ENCODE assay signal across 9 cellular contexts in genomic region chr1:108692724-108693655, GRCh38. TPM values are rescaled to one million over a fixed set of nuclear protein-coding genes. Genes with fewer than 3 reads are reported as not detected.
A peak's percentile ranks its signal among the peaks of the same experiment; 100 is the strongest.
DNase-seq lines count a peak whose midpoint lies in the region; ATAC-seq, FAIRE-seq and TF ChIP-seq lines count a peak whose summit lies in the region.
"Had no signal": no experiment of that assay in that cellular context is flagged by ENCODE, and none has a peak within 500 bp of the region (broad histone marks: within the 10 kb centered on the region; RNA-seq: fewer than 3 reads in every experiment).

No MANE protein-coding gene starts in this region.

- H3K9me2 ChIP-seq in PC-3 (replicated peaks; ENCODE audit: low read length) = no peaks in the 10 kb centered on the region

- H3F3A ChIP-seq in PC-3 (ENCODE audit: low read length, unreplicated experiment) = no peaks in the 10 kb centered on the region

- CTCF ChIA-PET in PC-3 (lab: Charles Lee) = interaction anchor here (0.7 to 1.0 kb wide), 2 partner anchors 133 to 136 kb away, joined by 3 read pairs; partner anchors contain the start of gene EEIG2

- H3K79me2 ChIP-seq in PC-3 (ENCODE audit: low read length) = peaks cover 65% of the 10 kb centered on the region

- peaks cover 43% of the 10 kb centered on the region for H4K20me1 ChIP-seq in PC-3 (ENCODE audit: low read length)

- POLR2A ChIA-PET in PC-3 (lab: Charles Lee; ENCODE audit: unreplicated experiment) = no interaction called here

- H3K27ac ChIP-seq in PC-3 (ENCODE audit: low read length) (peak overlapping the region; percentile 82), tibial artery (peak overlapping the region; percentile 92 to 98)

- peak overlapping the region; percentile 96 for H3K9ac ChIP-seq in PC-3 (ENCODE audit: low read length)

- intact Hi-C loops in PC-3 (cut with micrococcal nuclease) = loop anchor here (1.0 to 5.0 kb wide), 4 partner anchors 27 to 204 kb away; partner anchors contain the start of genes GPSM2 and STXBP3
- intact Hi-C loops in tibial artery (cut with DNase I; ENCODE audit: low total_unique reads) = loop anchor here (2.0 kb wide), 1 partner anchor 54 kb away; the partner anchor contains the start of gene STXBP3

- H3K4me3 ChIP-seq in PC-3 (ENCODE audit: low read length) (peak overlapping the region; percentile 100), tibial artery (peak overlapping the region; percentile 79 to 93)

- H3K4me1 ChIP-seq in PC-3 (ENCODE audit: insufficient read depth, low read length) (peaks cover 17% of the 10 kb centered on the region), tibial artery (peaks cover 0 to 32% (median 16%) of the 10 kb centered on the region in 4 donors)

- peak; percentile 67 for ATAC-seq in GM21390 (IDR thresholded peaks at IDR 0.05; ENCODE audit: unreplicated experiment)
- ATAC-seq in PC-3 = peak; percentile 44
- peak; percentile 66 for ATAC-seq in omental fat pad (ENCODE audit: low FRiP score)

- BruUV-seq in PC-3 (replicated peaks; lab: Mats Ljungman, UMichigan) = no TSS peak

- H3K9me3 ChIP-seq in PC-3 (ENCODE audit: low read length) (no peaks in the 10 kb centered on the region), tibial artery (no peaks in the 10 kb centered on the region)

- H3K36me3 ChIP-seq in PC-3 (ENCODE audit: low read depth, low read length) (peaks cover 32% of the 10 kb centered on the region), tibial artery (peaks cover 19 to 23% (median 21%) of the 10 kb centered on the region in 3 donors)

- DNase-seq in D721Med (ENCODE audit: insufficient read length, low spot score) = no peak
- DNase-seq in HTR-8/SVneo (ENCODE audit: insufficient read length, low spot score) = peak; percentile 21
- DNase-seq in PC-3 = peak; percentile 49
- peak; percentile 72 for DNase-seq in activated effector memory CD4-positive, alpha-beta T cell treated with Interleukin-2 at 50 U/mL for 16 hours
- peak; percentile 53 for DNase-seq in fibroblast of the conjunctiva (ENCODE audit: low read depth)
- DNase-seq in omental fat pad (ENCODE audit: low spot score) = peak; percentile 26
- DNase-seq in tibial artery = peak; percentile 64 to 69

- TF ChIP-seq CTCF in D721Med (IDR thresholded peaks at IDR 0.05; ENCODE audit: insufficient read depth, missing control alignments) (peak; percentile 31), PC-3 (conservative IDR thresholded peaks at IDR 0.05; ENCODE audit: low read depth, low read length) (peak; percentile 40), omental fat pad (IDR thresholded peaks at IDR 0.05) (no peak), tibial artery (IDR thresholded peaks at IDR 0.05) (peak in 1 of 2 experiments; percentile 12)

- H2AFZ ChIP-seq in PC-3 (ENCODE audit: low read length) = peak overlapping the region; percentile 96

- H3K4me2 ChIP-seq in PC-3 (ENCODE audit: low read length) = peak overlapping the region; percentile 97

- FAIRE-seq in D721Med (lab: Jason Lieb, UNC) (no peak), HTR-8/SVneo (lab: Jason Lieb, UNC) (no peak)

- no peaks in the 10 kb centered on the region for H3K27me3 ChIP-seq in PC-3 (ENCODE audit: low read length)
- no peaks in the 10 kb centered on the region for H3K27me3 ChIP-seq in tibial artery

RNA-seq across cellular contexts. Expression of gene PRPF38B, which starts 0.9 kb away (rescaled TPM):
- 20.2 and 21.9 TPM in 2 replicates for total RNA-seq in PC-3 (2014; rRNA removed)
- 10 to 100 TPM; 17.6 to 41.6 (median 30.6) TPM for total RNA-seq in omental fat pad

RNA-seq across cellular contexts. Expression of gene FNDC7, which starts 19.7 kb away (rescaled TPM):
- 0.63 TPM in 1 of 2 replicates, not detected in the other for total RNA-seq in PC-3 (2014; rRNA removed)
- total RNA-seq in omental fat pad = not detected
- total RNA-seq: subcutaneous adipose tissue had no signal

RNA-seq across cellular contexts. Expression of gene HENMT1, which starts 32.1 kb away (rescaled TPM):
- total RNA-seq in PC-3 (2014; rRNA removed) (1.1 and 1.3 TPM in 2 replicates), omental fat pad (1 to 10 TPM; 2.8 to 4.9 (median 4.5) TPM)

RNA-seq across cellular contexts. Expression of gene STXBP3, which starts 53.5 kb away (rescaled TPM):
- total RNA-seq in PC-3 (2014; rRNA removed) = 14.8 and 17.2 TPM in 2 replicates
- total RNA-seq in omental fat pad = 100 to 1,000 TPM in 1 of 4 donors, 10 to 100 TPM in 3; 38.3 to 103 (median 52.8) TPM

Comparison
In these comparisons a context has a peak if more than half of its experiments do, and no peak if none do; other contexts are left out.
1. CTCF ChIP-seq: peak in D721Med (single experiment) and PC-3 (single experiment); none in omental fat pad (0 of 3).
2. Peak in every context shown above with its lines, with median percentiles within 50 percentile points of each other: ATAC-seq.